ENCODE assay signal across 18 cellular contexts in genomic region chr2:126839711-126840110, GRCh38. TPM values are rescaled to one million over a fixed set of nuclear protein-coding genes. Genes with fewer than 3 reads are reported as not detected.
"Had no signal": no experiment of that assay in that cellular context is flagged by ENCODE, and none has a peak within 500 bp of the region (broad histone marks: within the 10 kb centered on the region; RNA-seq: fewer than 3 reads in every experiment).

No MANE protein-coding gene starts in this region.

- H3K4me1 ChIP-seq: body of pancreas, stomach had no signal

- H3K27ac ChIP-seq: body of pancreas, stomach, VCaP had no signal

- H3K9me3 ChIP-seq: body of pancreas, mucosa of descending colon, stomach had no signal

- H3K4me3 Mint-ChIP-seq: activated CD4-positive, alpha-beta memory T cell treated with anti-CD3 and anti-CD28 coated beads for 36 hours; activated T-cell treated with anti-CD3 and anti-CD28 coated beads, Interleukin-2, amount 50 U/mL, for 4 hours; natural killer cell treated with Interleukin-12 subunit alpha and Interleukin-12 subunit beta and Interleukin-15 and Interleukin-18, amount 100 ng/mL, for 72 hours had no signal

- H3K27me3 ChIP-seq: body of pancreas had no signal

- H3K9me3 Mint-ChIP-seq: activated CD4-positive, alpha-beta memory T cell treated with anti-CD3 and anti-CD28 coated beads for 36 hours; activated naive CD4-positive, alpha-beta T cell treated with anti-CD3 and anti-CD28 coated beads, Interleukin-2, amount 50 U/mL, for 72 hours; activated T-cell treated with anti-CD3 and anti-CD28 coated beads, Interleukin-2, amount 50 U/mL, for 4 hours; natural killer cell treated with Interleukin-12 subunit alpha and Interleukin-12 subunit beta and Interleukin-15 and Interleukin-18, amount 100 ng/mL, for 72 hours had no signal

- DNase-seq: activated CD4-positive, alpha-beta memory T cell treated with anti-CD3 and anti-CD28 coated beads for 36 hours; activated effector memory CD4-positive, alpha-beta T cell treated with anti-CD3 and anti-CD28 coated beads, Interleukin-2, amount 50 U/mL, for 16 hours; activated T-cell treated with anti-CD3 and anti-CD28 coated beads, Interleukin-2, amount 50 U/mL, for 4 hours; amniotic stem cell; body of pancreas; central memory CD4-positive, alpha-beta T cell; effector memory CD4-positive, alpha-beta T cell; hippocampal formation; left cardiac atrium; mucosa of descending colon; occipital lobe; stimulated activated CD4-positive, alpha-beta T cell treated with anti-CD3 and anti-CD28 coated beads, Interleukin-4, amount 100 ng/mL, for 4 hours; stomach had no signal

- H3K36me3 Mint-ChIP-seq: activated CD4-positive, alpha-beta memory T cell treated with anti-CD3 and anti-CD28 coated beads for 36 hours; activated naive CD4-positive, alpha-beta T cell treated with anti-CD3 and anti-CD28 coated beads, Interleukin-2, amount 50 U/mL, for 72 hours; natural killer cell treated with Interleukin-12 subunit alpha and Interleukin-12 subunit beta and Interleukin-15 and Interleukin-18, amount 100 ng/mL, for 72 hours had no signal

- H3K27ac Mint-ChIP-seq: activated CD4-positive, alpha-beta memory T cell treated with anti-CD3 and anti-CD28 coated beads for 36 hours; activated naive CD4-positive, alpha-beta T cell treated with anti-CD3 and anti-CD28 coated beads, Interleukin-2, amount 50 U/mL, for 72 hours; natural killer cell treated with Interleukin-12 subunit alpha and Interleukin-12 subunit beta and Interleukin-15 and Interleukin-18, amount 100 ng/mL, for 72 hours had no signal

RNA-seq across cellular contexts. Expression of gene TEX51, which starts 59.0 kb away (rescaled TPM):
- total RNA-seq: activated CD4-positive, alpha-beta memory T cell treated with anti-CD3 and anti-CD28 coated beads for 36 hours; activated naive CD4-positive, alpha-beta T cell treated with anti-CD3 and anti-CD28 coated beads, Interleukin-2, amount 50 U/mL, for 72 hours; activated T-cell treated with anti-CD3 and anti-CD28 coated beads, Interleukin-2, amount 50 U/mL, for 4 hours; body of pancreas; left cardiac atrium; lung; mucosa of descending colon; natural killer cell treated with Interleukin-12 subunit alpha and Interleukin-12 subunit beta and Interleukin-15 and Interleukin-18, amount 100 ng/mL, for 72 hours; occipital lobe; skeletal muscle tissue; stomach had no signal
